In the genomic region with DNA sequence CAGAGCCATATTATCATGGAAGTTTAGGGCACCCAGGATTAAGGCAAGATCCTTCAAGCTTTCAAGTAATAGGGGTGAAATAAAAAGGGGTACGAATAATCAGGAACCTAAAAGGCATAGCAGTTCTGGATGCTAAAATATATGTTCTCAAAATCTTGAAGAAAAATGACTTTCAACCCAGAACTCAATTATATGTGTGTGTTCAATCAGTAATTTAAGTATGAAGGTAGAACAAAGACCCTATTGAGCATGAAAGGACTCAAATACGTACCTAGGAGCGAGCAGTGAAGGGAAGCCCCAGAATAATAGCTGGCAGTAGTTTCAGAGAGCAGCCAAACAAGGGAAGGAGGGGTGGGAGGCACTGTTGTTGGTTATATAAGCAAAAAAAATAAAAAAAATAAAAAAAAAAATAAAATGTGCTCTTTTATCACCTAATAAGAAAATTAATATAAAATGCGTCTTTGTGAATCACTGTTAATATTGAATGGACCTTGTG, we compare ENCODE assay signal across 1 cellular context.
TF ChIP-seq lines count a peak whose summit lies in the region.

No MANE protein-coding gene starts in this region.

TF ChIP-seq in GM23338, 12 proteins besides CTCF, POLR2A, EP300 and RAD21 (continued from another document):
- TF ChIP-seq ZNF462 (CRISPR knock-in tag; IDR thresholded peaks at IDR 0.05) (no peak), REST (IDR thresholded peaks at IDR 0.05; ENCODE audit: unreplicated experiment) (no peak), ZNF331 (CRISPR knock-in tag; IDR thresholded peaks at IDR 0.05; ENCODE audit: low read depth) (no peak)
